8 cellular contexts compared by ENCODE assay signal in the genomic region with DNA sequence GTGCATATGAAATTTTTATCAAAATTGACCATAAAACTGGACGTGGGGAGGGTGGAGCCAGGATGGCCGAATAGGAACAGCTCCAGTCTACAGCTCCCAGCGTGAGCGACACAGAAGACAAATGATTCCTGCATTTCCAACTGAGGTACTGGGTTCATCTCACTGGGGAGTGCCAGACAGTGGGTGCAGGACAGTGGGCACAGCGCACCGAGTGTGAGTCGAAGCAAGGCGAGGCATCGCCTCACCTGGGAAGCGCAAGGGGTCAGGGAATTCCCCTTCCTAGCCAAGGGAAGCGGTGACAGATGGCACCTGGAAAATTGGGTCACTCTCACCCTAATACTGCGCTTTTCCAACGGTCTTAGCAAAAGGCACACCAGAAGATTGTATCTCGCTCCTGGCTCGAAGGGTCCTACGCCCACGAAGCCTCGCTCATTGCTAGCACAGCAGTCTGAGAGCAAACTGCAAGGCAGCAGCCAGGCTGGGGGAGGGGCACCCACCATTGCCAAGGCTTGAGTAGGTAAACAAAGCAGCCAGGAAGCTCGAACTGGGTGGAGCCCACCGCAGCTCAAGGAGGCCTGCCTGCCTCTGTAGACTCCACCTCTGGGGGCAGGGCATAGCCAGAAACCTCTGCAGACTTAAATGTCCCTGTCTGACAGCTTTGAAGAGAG. TPM values are rescaled to one million over a fixed set of nuclear protein-coding genes. Genes with fewer than 3 reads are reported as not detected.
DNase-seq lines count a peak whose midpoint lies in the region; ATAC-seq, FAIRE-seq and TF ChIP-seq lines count a peak whose summit lies in the region.
"Not testable (repeated sequence)": the region's sequence is repeated elsewhere in the genome, so short reads cannot be mapped to it uniquely, and the experiment has no call there.

No MANE protein-coding gene starts in this region.

- TF ChIP-seq POLR2A in endothelial cell of umbilical vein (IDR thresholded peaks at IDR 0.05; ENCODE audit: low read depth, low read length): not testable (repeated sequence)

- not testable (repeated sequence) for H4K20me1 ChIP-seq in endothelial cell of umbilical vein (replicated peaks; ENCODE audit: control insufficient read depth, extremely low read depth, insufficient read depth, low read length)

- peak overlapping the region; percentile 56 for H3K4me3 Mint-ChIP-seq in activated CD4-positive, alpha-beta T cell treated with anti-CD3 and anti-CD28 coated beads, Interleukin-2, amount 10 ng/mL, durations not matched to agents 7 days and 5 days
- peak overlapping the region; percentile 70 for H3K4me3 Mint-ChIP-seq in progenitor cell of endocrine pancreas (ENCODE audit: low read depth)

- H3K4me1 Mint-ChIP-seq in activated CD4-positive, alpha-beta T cell treated with anti-CD3 and anti-CD28 coated beads, Interleukin-2, amount 10 ng/mL, durations not matched to agents 7 days and 5 days: peaks cover 34% of the 10 kb centered on the region
- not testable (repeated sequence) for H3K4me1 Mint-ChIP-seq in progenitor cell of endocrine pancreas (ENCODE audit: low read depth)

- not testable (repeated sequence) for TF ChIP-seq CTCF in BE2C (IDR thresholded peaks at IDR 0.05; ENCODE audit: low read depth, low read length); endothelial cell of umbilical vein (IDR thresholded peaks at IDR 0.05; ENCODE audit: extremely low read depth in 1 of 2, insufficient read depth in 1 of 2, low read depth in 1 of 2, low read length in 2 of 2); progenitor cell of endocrine pancreas (IDR thresholded peaks at IDR 0.05; ENCODE audit: unreplicated experiment)

- peak overlapping the region; percentile 46 for H2AFZ ChIP-seq in endothelial cell of umbilical vein (ENCODE audit: low read depth, low read length)

- H3K9me1 ChIP-seq in endothelial cell of umbilical vein (replicated peaks; ENCODE audit: control insufficient read depth, extremely low read depth, insufficient read depth, low read length): not testable (repeated sequence)

- H3K27ac ChIP-seq in endothelial cell of umbilical vein (ENCODE audit: insufficient read depth, low read depth, low read length): not testable (repeated sequence)

- not testable (repeated sequence) for H3K4me3 ChIP-seq in BE2C (ENCODE audit: low read depth, low read length)
- H3K4me3 ChIP-seq in endothelial cell of umbilical vein (replicated peaks in 1 of 3; ENCODE audit: insufficient read depth in 1 of 3, low read depth in 1 of 3, low read length in 3 of 3): peak overlapping the region in 1 of 3 experiments; percentile 25

- POLR2A ChIA-PET in activated CD4-positive, alpha-beta T cell treated with anti-CD3 and anti-CD28 coated beads, Interleukin-2, amount 10 ng/mL, durations not matched to agents 7 days and 5 days (lab: Charles Lee); endothelial cell of umbilical vein (lab: Charles Lee): not testable (repeated sequence)

- H3K27me3 Mint-ChIP-seq in activated CD4-positive, alpha-beta T cell treated with anti-CD3 and anti-CD28 coated beads, Interleukin-2, amount 10 ng/mL, durations not matched to agents 7 days and 5 days; progenitor cell of endocrine pancreas: not testable (repeated sequence)

- H3K4me2 ChIP-seq in endothelial cell of umbilical vein (ENCODE audit: insufficient read depth, low read length): peak overlapping the region; percentile 55

- ATAC-seq in left colon: peak; percentile 27

- H3K4me1 ChIP-seq in BE2C; endothelial cell of umbilical vein (ENCODE audit: control insufficient read depth, extremely low read depth, insufficient read depth, low read length): not testable (repeated sequence)

- CTCF ChIA-PET in activated CD4-positive, alpha-beta T cell treated with anti-CD3 and anti-CD28 coated beads, Interleukin-2, amount 10 ng/mL, durations not matched to agents 7 days and 5 days (lab: Charles Lee): interaction anchor here (1.2 kb wide), 1 partner anchor 12 kb away, joined by 3 read pairs; no protein-coding TSS in a partner anchor
- CTCF ChIA-PET in endothelial cell of umbilical vein (lab: Charles Lee): interaction anchor here (0.9 kb wide), 1 partner anchor 26 kb away, joined by 3 read pairs; no protein-coding TSS in a partner anchor

- H3K9me3 ChIP-seq in BE2C; endothelial cell of umbilical vein (replicated peaks; ENCODE audit: control insufficient read depth, insufficient read depth, low read length): not testable (repeated sequence)

- FAIRE-seq in endothelial cell of umbilical vein (lab: Jason Lieb, UNC): not testable (repeated sequence)

- H3K79me2 ChIP-seq in endothelial cell of umbilical vein (ENCODE audit: control insufficient read depth, insufficient read depth, low read length): not testable (repeated sequence)

- H3K9ac ChIP-seq in endothelial cell of umbilical vein (replicated peaks; ENCODE audit: extremely low read depth, insufficient read depth, low read length): not testable (repeated sequence)

- not testable (repeated sequence) for H3K27me3 ChIP-seq in BE2C; endothelial cell of umbilical vein (ENCODE audit: control insufficient read depth in 2 of 2, insufficient read depth in 2 of 2, low read length in 2 of 2)

- DNase-seq in BE2C (peak; percentile 10), NCI-H1105 treated with DMSO at 0.1 percent for 48 hours (lab: John Stamatoyannopoulos, UW) (peak; percentile 22), endothelial cell of umbilical vein (ENCODE audit: low read depth, low spot score) (peak; percentile 9), left colon (peak; percentile 72 to 85), progenitor cell of endocrine pancreas (ENCODE audit: low spot score, unreplicated experiment) (peak; percentile 34)
- peak; percentile 88 for DNase-seq in activated CD4-positive, alpha-beta T cell treated with anti-CD3 and anti-CD28 coated beads, Interleukin-2, amount 10 ng/mL, durations not matched to agents 7 days and 5 days
- DNase-seq in activated naive CD4-positive, alpha-beta T cell treated with Interleukin-2 at 50 U/mL for 16 hours: peak; percentile 62
- DNase-seq in stimulated activated CD8-positive, alpha-beta memory T cell treated with anti-CD3 and anti-CD28 coated beads, Interleukin-2, amount 100 ng/mL, for 48 hours (ENCODE audit: low read depth in 2 of 2): peak; percentile 25 to 32

- intact Hi-C loops in endothelial cell of umbilical vein (cut with micrococcal nuclease); left colon (cut with DNase I, micrococcal nuclease): not testable (repeated sequence)

- H3K36me3 ChIP-seq in BE2C; endothelial cell of umbilical vein (ENCODE audit: control insufficient read depth in 2 of 2, extremely low read depth in 1 of 2, insufficient read depth in 2 of 2, low read length in 2 of 2): not testable (repeated sequence)

- H3K27ac Mint-ChIP-seq in activated CD4-positive, alpha-beta T cell treated with anti-CD3 and anti-CD28 coated beads, Interleukin-2, amount 10 ng/mL, durations not matched to agents 7 days and 5 days: peak overlapping the region; percentile 95
- H3K27ac Mint-ChIP-seq in progenitor cell of endocrine pancreas: peak overlapping the region; percentile 86

- H3K36me3 Mint-ChIP-seq in activated CD4-positive, alpha-beta T cell treated with anti-CD3 and anti-CD28 coated beads, Interleukin-2, amount 10 ng/mL, durations not matched to agents 7 days and 5 days (ENCODE audit: low read depth): peaks cover 35% of the 10 kb centered on the region
- H3K36me3 Mint-ChIP-seq in progenitor cell of endocrine pancreas (ENCODE audit: insufficient read depth): peaks cover 10% of the 10 kb centered on the region

- dilution Hi-C loops in endothelial cell of umbilical vein (cut with MboI; ENCODE audit: extremely low pct_ligation_motif_present, low sequenced_read_pairs): not testable (repeated sequence)

- H3K9me3 Mint-ChIP-seq in activated CD4-positive, alpha-beta T cell treated with anti-CD3 and anti-CD28 coated beads, Interleukin-2, amount 10 ng/mL, durations not matched to agents 7 days and 5 days; progenitor cell of endocrine pancreas (ENCODE audit: low read depth): not testable (repeated sequence)

- BruUV-seq in endothelial cell of umbilical vein (replicated peaks; lab: Mats Ljungman, UMichigan): not testable (repeated sequence)

RNA-seq across cellular contexts. Expression of a gene that starts 23.0 kb away (rescaled TPM):
- polyA plus RNA-seq in BE2C (2012; ENCODE audit: insufficient read depth, insufficient read length, low read depth): 15.8 TPM
- total RNA-seq in activated CD4-positive, alpha-beta T cell treated with anti-CD3 and anti-CD28 coated beads, Interleukin-2, amount 10 ng/mL, durations not matched to agents 7 days and 5 days: 10 to 100 TPM; 25.4 to 30.0 TPM
- total RNA-seq in endothelial cell of umbilical vein (24.9 and 25.9 TPM in 2 replicates), left colon (10 to 100 TPM; 25.3 to 25.7 TPM), progenitor cell of endocrine pancreas (24.9 and 26.4 TPM in 2 replicates)
- polyA plus RNA-seq in endothelial cell of umbilical vein: 2.6 and 4.3 TPM in 2 replicates
- polyA plus RNA-seq in endothelial cell of umbilical vein (2011; cell fraction: cytosol; rRNA removed): 5.0 TPM in 2 replicates
- 4.3 and 6.3 TPM in 2 replicates for polyA plus RNA-seq in endothelial cell of umbilical vein (2011; cell fraction: nucleus; rRNA removed)
- 11.5 and 18.0 TPM in 2 replicates for polyA plus RNA-seq in endothelial cell of umbilical vein (2012)
- 6.6 and 9.5 TPM in 2 replicates for polyA minus RNA-seq in endothelial cell of umbilical vein
- 4.0 TPM for polyA minus RNA-seq in endothelial cell of umbilical vein (2011; cell fraction: cytosol; rRNA and poly(A)+ RNA removed)
- 7.1 and 10.3 TPM in 2 replicates for polyA minus RNA-seq in endothelial cell of umbilical vein (2011; cell fraction: nucleus; rRNA and poly(A)+ RNA removed)

RNA-seq across cellular contexts. Expression of a gene that starts 23.2 kb away (rescaled TPM):
- 11.0 TPM for polyA plus RNA-seq in BE2C (2012; ENCODE audit: insufficient read depth, insufficient read length, low read depth)
- 10 to 100 TPM; 30.2 to 33.2 TPM for total RNA-seq in activated CD4-positive, alpha-beta T cell treated with anti-CD3 and anti-CD28 coated beads, Interleukin-2, amount 10 ng/mL, durations not matched to agents 7 days and 5 days
- 25.5 and 27.7 TPM in 2 replicates for total RNA-seq in endothelial cell of umbilical vein
- polyA plus RNA-seq in endothelial cell of umbilical vein: 7.3 and 10.6 TPM in 2 replicates
- polyA plus RNA-seq in endothelial cell of umbilical vein (2011; cell fraction: cytosol; rRNA removed): 11.6 and 11.9 TPM in 2 replicates
- polyA plus RNA-seq in endothelial cell of umbilical vein (2011; cell fraction: nucleus; rRNA removed): 5.6 and 9.8 TPM in 2 replicates
- 13.8 and 18.4 TPM in 2 replicates for polyA plus RNA-seq in endothelial cell of umbilical vein (2012)
- 18.9 and 24.6 TPM in 2 replicates for polyA minus RNA-seq in endothelial cell of umbilical vein
- 13.4 TPM for polyA minus RNA-seq in endothelial cell of umbilical vein (2011; cell fraction: cytosol; rRNA and poly(A)+ RNA removed)
- polyA minus RNA-seq in endothelial cell of umbilical vein (2011; cell fraction: nucleus; rRNA and poly(A)+ RNA removed): 4.8 and 10.3 TPM in 2 replicates
- total RNA-seq in left colon: 10 to 100 TPM; 11.9 to 14.5 TPM
- 28.3 and 31.2 TPM in 2 replicates for total RNA-seq in progenitor cell of endocrine pancreas

RNA-seq across cellular contexts. Expression of a gene that starts 37.3 kb away (rescaled TPM):
- polyA plus RNA-seq in BE2C (2012; ENCODE audit: insufficient read depth, insufficient read length, low read depth): 2.3 TPM
- total RNA-seq in activated CD4-positive, alpha-beta T cell treated with anti-CD3 and anti-CD28 coated beads, Interleukin-2, amount 10 ng/mL, durations not matched to agents 7 days and 5 days: under 1 TPM; 0.10 to 0.55 TPM
- total RNA-seq in endothelial cell of umbilical vein: 0.22 and 0.44 TPM in 2 replicates
- 0.18 and 0.33 TPM in 2 replicates for polyA plus RNA-seq in endothelial cell of umbilical vein
- not detected in 2 replicates for polyA plus RNA-seq in endothelial cell of umbilical vein (2011; cell fraction: cytosol; rRNA removed)
- polyA plus RNA-seq in endothelial cell of umbilical vein (2011; cell fraction: nucleus; rRNA removed): 1.0 and 1.2 TPM in 2 replicates
- polyA plus RNA-seq in endothelial cell of umbilical vein (2012): 0.12 TPM in 1 of 2 replicates, not detected in the other
- 0.11 and 0.51 TPM in 2 replicates for polyA minus RNA-seq in endothelial cell of umbilical vein
- not detected for polyA minus RNA-seq in endothelial cell of umbilical vein (2011; cell fraction: cytosol; rRNA and poly(A)+ RNA removed)
- 1.1 and 1.3 TPM in 2 replicates for polyA minus RNA-seq in endothelial cell of umbilical vein (2011; cell fraction: nucleus; rRNA and poly(A)+ RNA removed)
- 10 to 100 TPM; 40.5 to 62.9 TPM for total RNA-seq in left colon
- total RNA-seq in progenitor cell of endocrine pancreas: 11.9 and 27.8 TPM in 2 replicates

Comparison
In these comparisons a context has a peak if more than half of its experiments do, and no peak if none do; other contexts are left out.
1. DNase-seq: peak in every context shown above with its lines; median percentile 88 in activated CD4-positive, alpha-beta T cell treated with anti-CD3 and anti-CD28 coated beads, Interleukin-2, amount 10 ng/mL, durations not matched to agents 7 days and 5 days; 78 in left colon; 62 in activated naive CD4-positive, alpha-beta T cell treated with Interleukin-2 at 50 U/mL for 16 hours; 34 in progenitor cell of endocrine pancreas; 28 in stimulated activated CD8-positive, alpha-beta memory T cell treated with anti-CD3 and anti-CD28 coated beads, Interleukin-2, amount 100 ng/mL, for 48 hours; 22 in NCI-H1105 treated with DMSO at 0.1 percent for 48 hours; 10 in BE2C; 9 in endothelial cell of umbilical vein.